ENCODE assay signal across 16 cellular contexts in genomic region chr3:16056210-16056607, GRCh38.
DNase-seq lines count a peak whose midpoint lies in the region; ATAC-seq, FAIRE-seq and TF ChIP-seq lines count a peak whose summit lies in the region.
"Had no signal": no experiment of that assay in that cellular context is flagged by ENCODE, and none has a peak within 500 bp of the region (broad histone marks: within the 10 kb centered on the region; RNA-seq: fewer than 3 reads in every experiment).

No MANE protein-coding gene starts in this region.

- no peak overlapping the region for H3K4me2 ChIP-seq in mammary epithelial cell (ENCODE audit: insufficient read depth, low read depth, low read length)

- H3K27me3 Mint-ChIP-seq in MCF 10A (ENCODE audit: insufficient read depth, unreplicated experiment) = no peaks in the 10 kb centered on the region
- peaks cover 4% of the 10 kb centered on the region in 3 donors for H3K27me3 Mint-ChIP-seq in immature natural killer cell (ENCODE audit: low read depth in 3 of 3)

- no TSS peak for BruUV-seq in MCF 10A (replicated peaks; lab: Mats Ljungman, UMichigan)
- BruUV-seq in mammary epithelial cell (replicated peaks; lab: Mats Ljungman, UMichigan) = no TSS peak

- no peaks in the 10 kb centered on the region for H3K79me2 ChIP-seq in mammary epithelial cell (ENCODE audit: insufficient read depth, low read length)

- WGBS in mammary epithelial cell (ENCODE audit: low coverage, missing lambda C conversion rate) = 90% methylated on average over 2 of the region's 2 CpGs
- 15 to 27% (median 24%) methylated on average over 2 of the region's 2 CpGs for WGBS in psoas muscle, 3 donors

- FAIRE-seq in HTR-8/SVneo (lab: Jason Lieb, UNC) = no peak
- FAIRE-seq: D721Med had no signal

- intact Hi-C loops in MCF 10A (cut with micrococcal nuclease) = no loop called here
- intact Hi-C loops in mammary epithelial cell (cut with micrococcal nuclease) = no loop called here
- intact Hi-C loops in left ventricle myocardium inferior (cut with micrococcal nuclease) = no loop called here
- intact Hi-C loops in psoas muscle (cut with DNase I) = no loop called here

- peaks cover 60% of the 10 kb centered on the region for H3K4me1 Mint-ChIP-seq in MCF 10A (ENCODE audit: insufficient read depth, unreplicated experiment)
- H3K4me1 Mint-ChIP-seq in immature natural killer cell = no peaks in the 10 kb centered on the region

- TF ChIP-seq CTCF in MCF 10A (IDR thresholded peaks at IDR 0.05; ENCODE audit: unreplicated experiment) = no peak
- no peak for TF ChIP-seq CTCF in mammary epithelial cell (conservative IDR thresholded peaks at IDR 0.05 in 1 of 2, IDR thresholded peaks at IDR 0.05 in 1 of 2; ENCODE audit: extremely low read depth in 1 of 2, insufficient read depth in 1 of 2, low read depth in 1 of 2, low read length in 2 of 2)
- TF ChIP-seq CTCF in left ventricle myocardium inferior (IDR thresholded peaks at IDR 0.05; ENCODE audit: borderline replicate concordance) = no peak
- TF ChIP-seq CTCF in psoas muscle (IDR thresholded peaks at IDR 0.05) = no peak

- peak overlapping the region; percentile 96 for H3K27ac Mint-ChIP-seq in MCF 10A (ENCODE audit: low read depth, unreplicated experiment)
- H3K27ac Mint-ChIP-seq in immature natural killer cell = no peak overlapping the region
- H3K27ac Mint-ChIP-seq: activated naive CD4-positive, alpha-beta T cell treated with anti-CD3 and anti-CD28 coated beads, Interleukin-2, amount 50 U/mL, for 72 hours had no signal

- CTCF ChIA-PET in MCF 10A (lab: Yijun Ruan, JAX) (interaction anchor here (0.9 to 3.7 kb wide), 7 partner anchors 74 to 192 kb away, joined by 3 to 15 read pairs (median 7); no protein-coding TSS in a partner anchor), mammary epithelial cell (lab: Charles Lee; ENCODE audit: low non-redundant PET) (no interaction called here)

- no peak overlapping the region for H3K4me3 Mint-ChIP-seq in MCF 10A (ENCODE audit: unreplicated experiment)
- H3K4me3 Mint-ChIP-seq in immature natural killer cell = no peak overlapping the region

- no peaks in the 10 kb centered on the region for H4K20me1 ChIP-seq in mammary epithelial cell (ENCODE audit: insufficient read depth, low read length)

- H3K9me3 ChIP-seq in mammary epithelial cell (replicated peaks; ENCODE audit: insufficient read depth, low read length) = no peaks in the 10 kb centered on the region
- no peaks in the 10 kb centered on the region for H3K9me3 ChIP-seq in left ventricle myocardium inferior (replicated peaks)
- H3K9me3 ChIP-seq in psoas muscle = no peaks in the 10 kb centered on the region
- H3K9me3 ChIP-seq: SJCRH30 had no signal

- POLR2A ChIA-PET in MCF 10A (lab: Yijun Ruan, JAX) = interaction anchor here (0.7 to 7.1 kb wide), 21 partner anchors 9 to 365 kb away, joined by 3 to 89 read pairs (median 4); partner anchors contain the start of genes DPH3, GALNT15 and OXNAD1

- H3K4me1 ChIP-seq in mammary epithelial cell (ENCODE audit: insufficient read depth, low read length) = peaks cover 24% of the 10 kb centered on the region
- peaks cover 40% of the 10 kb centered on the region for H3K4me1 ChIP-seq in left ventricle myocardium inferior
- peaks cover 62% of the 10 kb centered on the region for H3K4me1 ChIP-seq in psoas muscle

- H3K27ac ChIP-seq in mammary epithelial cell (ENCODE audit: insufficient read depth, low read depth, low read length) = no peak overlapping the region
- peak overlapping the region; percentile 73 for H3K27ac ChIP-seq in left ventricle myocardium inferior (replicated peaks)
- peak overlapping the region; percentile 85 for H3K27ac ChIP-seq in psoas muscle
- H3K27ac ChIP-seq: SJCRH30 had no signal

- no peak overlapping the region for H2AFZ ChIP-seq in mammary epithelial cell (ENCODE audit: low read depth, low read length)

- H3K9me3 Mint-ChIP-seq in MCF 10A (ENCODE audit: unreplicated experiment) = no peaks in the 10 kb centered on the region
- H3K9me3 Mint-ChIP-seq in immature natural killer cell = no peaks in the 10 kb centered on the region
- H3K9me3 Mint-ChIP-seq: activated naive CD4-positive, alpha-beta T cell treated with anti-CD3 and anti-CD28 coated beads, Interleukin-2, amount 50 U/mL, for 72 hours had no signal

- H3K9ac ChIP-seq in mammary epithelial cell (ENCODE audit: insufficient read depth, low read length) = no peak overlapping the region

- H3K36me3 Mint-ChIP-seq in MCF 10A (ENCODE audit: insufficient read depth, unreplicated experiment) (peaks cover 26% of the 10 kb centered on the region), immature natural killer cell (no peaks in the 10 kb centered on the region)
- H3K36me3 Mint-ChIP-seq: activated naive CD4-positive, alpha-beta T cell treated with anti-CD3 and anti-CD28 coated beads, Interleukin-2, amount 50 U/mL, for 72 hours had no signal

- no peaks in the 10 kb centered on the region for H3K36me3 ChIP-seq in mammary epithelial cell (ENCODE audit: insufficient read depth, low read length)
- H3K36me3 ChIP-seq in left ventricle myocardium inferior = no peaks in the 10 kb centered on the region
- H3K36me3 ChIP-seq in psoas muscle (ENCODE audit: insufficient read depth in 1 of 2, low read depth in 1 of 2) = no peaks in the 10 kb centered on the region
- H3K36me3 ChIP-seq: SJCRH30 had no signal

- DNase-seq in MCF 10A (ENCODE audit: unreplicated experiment) = peak; percentile 91
- no peak for DNase-seq in mammary epithelial cell
- DNase-seq in left ventricle myocardium inferior = no peak
- peak; percentile 67 to 81 for DNase-seq in psoas muscle
- DNase-seq in GF-D8 (lab: John Stamatoyannopoulos, UW) = no peak
- no peak for DNase-seq in immature natural killer cell
- no peak for DNase-seq in HTR-8/SVneo (ENCODE audit: insufficient read length, low spot score)
- no peak for DNase-seq in GM19240 (ENCODE audit: insufficient read length, low spot score)
- DNase-seq: 8988T, hippocampal formation, KBM-7, NCI-H1694, posterior cingulate gyrus, SJCRH30 had no signal

- dilution Hi-C loops in mammary epithelial cell (cut with HindIII; ENCODE audit: low sequenced_read_pairs) = no loop called here

- ATAC-seq in psoas muscle = peak; percentile 42 to 83 (median 80)
- ATAC-seq: activated naive CD4-positive, alpha-beta T cell treated with anti-CD3 and anti-CD28 coated beads, Interleukin-2, amount 50 U/mL, for 72 hours had no signal

- in situ Hi-C loops in mammary epithelial cell (cut with MboI; ENCODE audit: low sequenced_read_pairs in 2 of 2) = loop anchor here in 1 of 2 donors (25.0 kb wide), 1 partner anchor 419 kb away; no protein-coding TSS in a partner anchor

- no peak overlapping the region for H3K4me3 ChIP-seq in mammary epithelial cell (replicated peaks in 1 of 3; ENCODE audit: insufficient read depth in 1 of 3, low read depth in 2 of 3, low read length in 3 of 3)
- no peak overlapping the region for H3K4me3 ChIP-seq in left ventricle myocardium inferior
- no peak overlapping the region for H3K4me3 ChIP-seq in psoas muscle
- H3K4me3 ChIP-seq: SJCRH30 had no signal

- no peaks in the 10 kb centered on the region for H3K27me3 ChIP-seq in mammary epithelial cell (ENCODE audit: insufficient read depth, low read length)
- no peaks in the 10 kb centered on the region for H3K27me3 ChIP-seq in left ventricle myocardium inferior (ENCODE audit: low read depth)
- no peaks in the 10 kb centered on the region for H3K27me3 ChIP-seq in psoas muscle (ENCODE audit: insufficient read depth in 3 of 3, low read length in 2 of 3)
- H3K27me3 ChIP-seq: SJCRH30 had no signal

Comparison
In these comparisons a context has a peak if more than half of its experiments do, and no peak if none do; other contexts are left out.
1. DNase-seq: peak in MCF 10A (single experiment) and psoas muscle (2 of 2); none in mammary epithelial cell (single experiment), left ventricle myocardium inferior (single experiment), GF-D8 (single experiment), immature natural killer cell (0 of 3), HTR-8/SVneo (single experiment) and GM19240 (single experiment).